Comparison of ENCODE assay signal across 8 cellular contexts in the genomic region with DNA sequence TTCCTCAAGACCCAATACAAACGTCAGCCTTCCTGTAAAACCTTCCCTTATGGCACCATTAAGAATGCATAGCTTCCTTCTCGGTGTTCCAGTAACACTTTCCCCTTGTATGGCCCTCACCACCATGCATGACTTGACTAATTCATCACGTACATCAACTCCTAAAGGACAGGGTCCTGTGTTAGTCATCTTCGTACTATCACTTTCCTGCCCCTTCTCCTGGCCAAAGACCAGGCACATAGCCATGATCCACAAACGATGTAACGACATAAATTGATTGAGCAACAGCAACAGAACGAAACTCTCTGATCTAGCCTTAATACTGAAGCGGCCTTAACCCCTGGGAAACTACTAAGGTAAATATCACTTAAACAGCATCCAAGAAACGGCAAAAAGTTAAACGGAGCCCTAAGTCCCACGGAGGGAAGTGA. TPM values are rescaled to one million over a fixed set of nuclear protein-coding genes. Genes with fewer than 3 reads are reported as not detected.
DNase-seq lines count a peak whose midpoint lies in the region; ATAC-seq and TF ChIP-seq lines count a peak whose summit lies in the region.

No MANE protein-coding gene starts in this region.

- peaks cover 48% of the 10 kb centered on the region for H3K4me1 Mint-ChIP-seq in activated CD8-positive, alpha-beta T cell treated with anti-CD3 and anti-CD28 coated beads for 36 hours (ENCODE audit: low read depth)

- H3K4me3 ChIP-seq in gastroesophageal sphincter = peak overlapping the region; percentile 77 to 83
- peak overlapping the region; percentile 84 to 92 for H3K4me3 ChIP-seq in prostate gland

- WGBS in gastroesophageal sphincter (ENCODE audit: low coverage in 1 of 2), 2 donors = 0% methylated on average over 6 to 10 of the region's 11 CpGs
- WGBS in prostate gland = 1% methylated on average over 11 of the region's 11 CpGs

- H3K27me3 ChIP-seq in gastroesophageal sphincter (no peaks in the 10 kb centered on the region), prostate gland (replicated peaks; ENCODE audit: insufficient read depth) (no peaks in the 10 kb centered on the region)

- H3K36me3 ChIP-seq in gastroesophageal sphincter = peaks cover 0 to 15% of the 10 kb centered on the region in 2 donors
- H3K36me3 ChIP-seq in prostate gland = no peaks in the 10 kb centered on the region

- no peaks in the 10 kb centered on the region for H3K27me3 Mint-ChIP-seq in activated CD8-positive, alpha-beta T cell treated with anti-CD3 and anti-CD28 coated beads for 36 hours

- no peak for TF ChIP-seq EP300 in gastroesophageal sphincter (IDR thresholded peaks at IDR 0.05)

- POLR2A ChIA-PET in activated CD8-positive, alpha-beta T cell treated with anti-CD3 and anti-CD28 coated beads for 36 hours (lab: Charles Lee) = interaction anchor here (0.6 to 5.9 kb wide), 5 partner anchors 11 to 352 kb away, joined by 3 to 48 read pairs (median 5); partner anchors contain the start of genes NOL11 and PITPNC1

- TF ChIP-seq POLR2A in gastroesophageal sphincter (IDR thresholded peaks at IDR 0.05) (no peak), prostate gland (IDR thresholded peaks at IDR 0.05) (no peak)

- no peaks in the 10 kb centered on the region for H3K9me3 Mint-ChIP-seq in activated CD8-positive, alpha-beta T cell treated with anti-CD3 and anti-CD28 coated beads for 36 hours

- H3K27ac Mint-ChIP-seq in activated CD8-positive, alpha-beta T cell treated with anti-CD3 and anti-CD28 coated beads for 36 hours = peak overlapping the region; percentile 96

- no peak for TF ChIP-seq CTCF in activated CD8-positive, alpha-beta T cell treated with anti-CD3 and anti-CD28 coated beads for 36 hours (IDR thresholded peaks at IDR 0.05)
- no peak for TF ChIP-seq CTCF in gastroesophageal sphincter (IDR thresholded peaks at IDR 0.05)
- no peak for TF ChIP-seq CTCF in prostate gland (IDR thresholded peaks at IDR 0.05)

- peak; percentile 60 for DNase-seq in activated CD8-positive, alpha-beta memory T cell treated with anti-CD3 and anti-CD28 coated beads, Interleukin-2, amount 50 U/mL, for 48 hours
- no peak for DNase-seq in activated CD8-positive, alpha-beta memory T cell treated with anti-CD3 and anti-CD28 coated beads, Interleukin-2, amount 50 U/mL, for 4 hours
- DNase-seq in HT1080 (ENCODE audit: low read depth) (peak; percentile 28), prostate gland (ENCODE audit: low spot score) (no peak), NCI-H345 treated with DMSO at 0.1 percent for 48 hours (lab: John Stamatoyannopoulos, UW; ENCODE audit: unreplicated experiment) (no peak)
- peak; percentile 49 for DNase-seq in activated CD8-positive, alpha-beta T cell treated with anti-CD3 and anti-CD28 coated beads for 36 hours

- H3K4me1 ChIP-seq in gastroesophageal sphincter (peaks cover 3 to 55% (median 26%) of the 10 kb centered on the region in 3 donors), prostate gland (replicated peaks) (peaks cover 15% of the 10 kb centered on the region)

- no peaks in the 10 kb centered on the region for H3K9me3 ChIP-seq in gastroesophageal sphincter
- no peaks in the 10 kb centered on the region for H3K9me3 ChIP-seq in prostate gland

- H3K4me3 Mint-ChIP-seq in activated CD8-positive, alpha-beta T cell treated with anti-CD3 and anti-CD28 coated beads for 36 hours = peak overlapping the region; percentile 97

- H3K36me3 Mint-ChIP-seq in activated CD8-positive, alpha-beta T cell treated with anti-CD3 and anti-CD28 coated beads for 36 hours (ENCODE audit: low read depth) = peaks cover 41% of the 10 kb centered on the region

- intact Hi-C loops in activated CD8-positive, alpha-beta T cell treated with anti-CD3 and anti-CD28 coated beads for 36 hours (cut with micrococcal nuclease) = no loop called here
- intact Hi-C loops in prostate gland (cut with DNase I) = no loop called here

- H3K27ac ChIP-seq in gastroesophageal sphincter (peak overlapping the region; percentile 66 to 95 (median 94)), prostate gland (peak overlapping the region; percentile 77 to 80)

- CTCF ChIA-PET in activated CD8-positive, alpha-beta T cell treated with anti-CD3 and anti-CD28 coated beads for 36 hours (lab: Charles Lee) = interaction anchor here (4.5 to 6.6 kb wide), 2 partner anchors 11 to 110 kb away, joined by 15 to 68 read pairs; partner anchors contain the start of gene PITPNC1

- ATAC-seq in activated CD8-positive, alpha-beta T cell treated with anti-CD3 and anti-CD28 coated beads for 36 hours = peak; percentile 45
- ATAC-seq in gastroesophageal sphincter (no peak), GM19467 (IDR thresholded peaks at IDR 0.05; ENCODE audit: unreplicated experiment) (no peak)

RNA-seq across cellular contexts. Expression of gene PSMD12, which starts 0.6 kb away (rescaled TPM):
- total RNA-seq in HT1080 (2014; rRNA removed; shearing (Covaris generic)) = 41.6 and 54.9 TPM in 2 replicates
- polyA plus RNA-seq in HT1080 (2015; cell fraction: cytosol; rRNA removed) = 91.3 and 108 TPM in 2 replicates
- 84.9 and 99.0 TPM in 2 replicates for polyA plus RNA-seq in HT1080 (2015; cell fraction: nucleus; rRNA removed)
- total RNA-seq in activated CD8-positive, alpha-beta T cell treated with anti-CD3 and anti-CD28 coated beads for 36 hours = 10 to 100 TPM; 80.9 to 89.1 TPM
- total RNA-seq in gastroesophageal sphincter (10 to 100 TPM; 28.3 to 47.3 (median 37.3) TPM), prostate gland (10 to 100 TPM; 19.8 to 24.0 TPM)

RNA-seq across cellular contexts. Expression of gene PITPNC1, which starts 11.3 kb away (rescaled TPM):
- total RNA-seq in HT1080 (2014; rRNA removed; shearing (Covaris generic)) = 2.8 and 6.4 TPM in 2 replicates
- polyA plus RNA-seq in HT1080 (2015; cell fraction: cytosol; rRNA removed) = 7.1 and 7.3 TPM in 2 replicates
- 4.7 and 5.5 TPM in 2 replicates for polyA plus RNA-seq in HT1080 (2015; cell fraction: nucleus; rRNA removed)
- 10 to 100 TPM; 51.8 to 56.3 TPM for total RNA-seq in activated CD8-positive, alpha-beta T cell treated with anti-CD3 and anti-CD28 coated beads for 36 hours
- total RNA-seq in gastroesophageal sphincter (10 to 100 TPM in 3 of 4 donors, 1 to 10 TPM in 1; 7.6 to 30.1 (median 15.1) TPM), prostate gland (10 to 100 TPM; 10.1 to 12.9 TPM)

Comparison
In these comparisons a context has a peak if more than half of its experiments do, and no peak if none do; other contexts are left out.
1. DNase-seq: peak in activated CD8-positive, alpha-beta memory T cell treated with anti-CD3 and anti-CD28 coated beads, Interleukin-2, amount 50 U/mL, for 48 hours (single experiment), HT1080 (single experiment) and activated CD8-positive, alpha-beta T cell treated with anti-CD3 and anti-CD28 coated beads for 36 hours (single experiment); none in activated CD8-positive, alpha-beta memory T cell treated with anti-CD3 and anti-CD28 coated beads, Interleukin-2, amount 50 U/mL, for 4 hours (single experiment), prostate gland (single experiment) and NCI-H345 treated with DMSO at 0.1 percent for 48 hours (single experiment).